In the genomic region with DNA sequence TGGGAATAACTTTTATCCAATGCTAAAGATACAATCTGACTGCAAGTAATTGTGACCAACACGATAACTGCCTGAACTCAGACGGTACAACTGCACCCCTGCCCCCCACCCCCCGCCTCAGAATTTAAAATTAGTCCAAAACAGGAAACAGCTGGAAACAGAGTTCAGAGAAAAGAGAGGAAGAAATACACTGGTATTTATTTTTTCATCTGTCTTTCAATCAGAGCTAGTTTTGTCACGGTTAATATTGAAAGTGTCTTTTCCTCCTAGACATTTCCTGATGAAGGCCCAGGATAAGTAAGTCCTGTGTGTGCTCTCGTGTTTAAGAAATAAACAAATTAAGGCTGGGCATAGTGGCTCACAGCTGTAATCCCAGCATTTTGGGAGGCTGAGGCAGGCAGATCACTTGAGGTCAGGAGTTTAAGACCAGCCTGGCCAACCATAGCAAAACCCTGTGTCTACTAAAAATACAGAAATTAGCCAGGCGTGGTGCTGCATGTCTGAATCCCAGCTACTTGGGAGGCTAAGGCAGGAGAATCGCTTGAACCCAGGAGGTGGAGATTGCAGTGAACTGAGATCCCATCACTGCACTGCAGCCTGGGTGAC, we compare ENCODE assay signal across 1 cellular context.
TF ChIP-seq lines count a peak whose summit lies in the region.

No MANE protein-coding gene starts in this region.

TF ChIP-seq in GM23338, 12 proteins besides CTCF, POLR2A, EP300 and RAD21:
- TF ChIP-seq, protein P1, sequence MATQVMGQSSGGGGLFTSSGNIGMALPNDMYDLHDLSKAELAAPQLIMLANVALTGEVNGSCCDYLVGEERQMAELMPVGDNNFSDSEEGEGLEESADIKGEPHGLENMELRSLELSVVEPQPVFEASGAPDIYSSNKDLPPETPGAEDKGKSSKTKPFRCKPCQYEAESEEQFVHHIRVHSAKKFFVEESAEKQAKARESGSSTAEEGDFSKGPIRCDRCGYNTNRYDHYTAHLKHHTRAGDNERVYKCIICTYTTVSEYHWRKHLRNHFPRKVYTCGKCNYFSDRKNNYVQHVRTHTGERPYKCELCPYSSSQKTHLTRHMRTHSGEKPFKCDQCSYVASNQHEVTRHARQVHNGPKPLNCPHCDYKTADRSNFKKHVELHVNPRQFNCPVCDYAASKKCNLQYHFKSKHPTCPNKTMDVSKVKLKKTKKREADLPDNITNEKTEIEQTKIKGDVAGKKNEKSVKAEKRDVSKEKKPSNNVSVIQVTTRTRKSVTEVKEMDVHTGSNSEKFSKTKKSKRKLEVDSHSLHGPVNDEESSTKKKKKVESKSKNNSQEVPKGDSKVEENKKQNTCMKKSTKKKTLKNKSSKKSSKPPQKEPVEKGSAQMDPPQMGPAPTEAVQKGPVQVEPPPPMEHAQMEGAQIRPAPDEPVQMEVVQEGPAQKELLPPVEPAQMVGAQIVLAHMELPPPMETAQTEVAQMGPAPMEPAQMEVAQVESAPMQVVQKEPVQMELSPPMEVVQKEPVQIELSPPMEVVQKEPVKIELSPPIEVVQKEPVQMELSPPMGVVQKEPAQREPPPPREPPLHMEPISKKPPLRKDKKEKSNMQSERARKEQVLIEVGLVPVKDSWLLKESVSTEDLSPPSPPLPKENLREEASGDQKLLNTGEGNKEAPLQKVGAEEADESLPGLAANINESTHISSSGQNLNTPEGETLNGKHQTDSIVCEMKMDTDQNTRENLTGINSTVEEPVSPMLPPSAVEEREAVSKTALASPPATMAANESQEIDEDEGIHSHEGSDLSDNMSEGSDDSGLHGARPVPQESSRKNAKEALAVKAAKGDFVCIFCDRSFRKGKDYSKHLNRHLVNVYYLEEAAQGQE (IDR thresholded peaks at IDR 0.05; ENCODE audit: unreplicated experiment) = no peak
- TF ChIP-seq CREB1 (CRISPR knock-in tag; IDR thresholded peaks at IDR 0.05; ENCODE audit: low read depth) (no peak), ZNF114 (CRISPR knock-in tag; IDR thresholded peaks at IDR 0.05) (no peak), NANOG (IDR thresholded peaks at IDR 0.05; ENCODE audit: borderline replicate concordance) (no peak), JUNB (IDR thresholded peaks at IDR 0.05; ENCODE audit: unreplicated experiment) (no peak), STAT1 (IDR thresholded peaks at IDR 0.05; ENCODE audit: unreplicated experiment) (no peak), EZH2phosphoT487 (IDR thresholded peaks at IDR 0.05; ENCODE audit: unreplicated experiment) (no peak), POLR2AphosphoS5 (IDR thresholded peaks at IDR 0.05; ENCODE audit: low read depth) (no peak), EZH2 (IDR thresholded peaks at IDR 0.05; ENCODE audit: low read depth, unreplicated experiment) (no peak), ZNF331 (CRISPR knock-in tag; IDR thresholded peaks at IDR 0.05; ENCODE audit: low read depth) (no peak)
- TF ChIP-seq, protein P2, sequence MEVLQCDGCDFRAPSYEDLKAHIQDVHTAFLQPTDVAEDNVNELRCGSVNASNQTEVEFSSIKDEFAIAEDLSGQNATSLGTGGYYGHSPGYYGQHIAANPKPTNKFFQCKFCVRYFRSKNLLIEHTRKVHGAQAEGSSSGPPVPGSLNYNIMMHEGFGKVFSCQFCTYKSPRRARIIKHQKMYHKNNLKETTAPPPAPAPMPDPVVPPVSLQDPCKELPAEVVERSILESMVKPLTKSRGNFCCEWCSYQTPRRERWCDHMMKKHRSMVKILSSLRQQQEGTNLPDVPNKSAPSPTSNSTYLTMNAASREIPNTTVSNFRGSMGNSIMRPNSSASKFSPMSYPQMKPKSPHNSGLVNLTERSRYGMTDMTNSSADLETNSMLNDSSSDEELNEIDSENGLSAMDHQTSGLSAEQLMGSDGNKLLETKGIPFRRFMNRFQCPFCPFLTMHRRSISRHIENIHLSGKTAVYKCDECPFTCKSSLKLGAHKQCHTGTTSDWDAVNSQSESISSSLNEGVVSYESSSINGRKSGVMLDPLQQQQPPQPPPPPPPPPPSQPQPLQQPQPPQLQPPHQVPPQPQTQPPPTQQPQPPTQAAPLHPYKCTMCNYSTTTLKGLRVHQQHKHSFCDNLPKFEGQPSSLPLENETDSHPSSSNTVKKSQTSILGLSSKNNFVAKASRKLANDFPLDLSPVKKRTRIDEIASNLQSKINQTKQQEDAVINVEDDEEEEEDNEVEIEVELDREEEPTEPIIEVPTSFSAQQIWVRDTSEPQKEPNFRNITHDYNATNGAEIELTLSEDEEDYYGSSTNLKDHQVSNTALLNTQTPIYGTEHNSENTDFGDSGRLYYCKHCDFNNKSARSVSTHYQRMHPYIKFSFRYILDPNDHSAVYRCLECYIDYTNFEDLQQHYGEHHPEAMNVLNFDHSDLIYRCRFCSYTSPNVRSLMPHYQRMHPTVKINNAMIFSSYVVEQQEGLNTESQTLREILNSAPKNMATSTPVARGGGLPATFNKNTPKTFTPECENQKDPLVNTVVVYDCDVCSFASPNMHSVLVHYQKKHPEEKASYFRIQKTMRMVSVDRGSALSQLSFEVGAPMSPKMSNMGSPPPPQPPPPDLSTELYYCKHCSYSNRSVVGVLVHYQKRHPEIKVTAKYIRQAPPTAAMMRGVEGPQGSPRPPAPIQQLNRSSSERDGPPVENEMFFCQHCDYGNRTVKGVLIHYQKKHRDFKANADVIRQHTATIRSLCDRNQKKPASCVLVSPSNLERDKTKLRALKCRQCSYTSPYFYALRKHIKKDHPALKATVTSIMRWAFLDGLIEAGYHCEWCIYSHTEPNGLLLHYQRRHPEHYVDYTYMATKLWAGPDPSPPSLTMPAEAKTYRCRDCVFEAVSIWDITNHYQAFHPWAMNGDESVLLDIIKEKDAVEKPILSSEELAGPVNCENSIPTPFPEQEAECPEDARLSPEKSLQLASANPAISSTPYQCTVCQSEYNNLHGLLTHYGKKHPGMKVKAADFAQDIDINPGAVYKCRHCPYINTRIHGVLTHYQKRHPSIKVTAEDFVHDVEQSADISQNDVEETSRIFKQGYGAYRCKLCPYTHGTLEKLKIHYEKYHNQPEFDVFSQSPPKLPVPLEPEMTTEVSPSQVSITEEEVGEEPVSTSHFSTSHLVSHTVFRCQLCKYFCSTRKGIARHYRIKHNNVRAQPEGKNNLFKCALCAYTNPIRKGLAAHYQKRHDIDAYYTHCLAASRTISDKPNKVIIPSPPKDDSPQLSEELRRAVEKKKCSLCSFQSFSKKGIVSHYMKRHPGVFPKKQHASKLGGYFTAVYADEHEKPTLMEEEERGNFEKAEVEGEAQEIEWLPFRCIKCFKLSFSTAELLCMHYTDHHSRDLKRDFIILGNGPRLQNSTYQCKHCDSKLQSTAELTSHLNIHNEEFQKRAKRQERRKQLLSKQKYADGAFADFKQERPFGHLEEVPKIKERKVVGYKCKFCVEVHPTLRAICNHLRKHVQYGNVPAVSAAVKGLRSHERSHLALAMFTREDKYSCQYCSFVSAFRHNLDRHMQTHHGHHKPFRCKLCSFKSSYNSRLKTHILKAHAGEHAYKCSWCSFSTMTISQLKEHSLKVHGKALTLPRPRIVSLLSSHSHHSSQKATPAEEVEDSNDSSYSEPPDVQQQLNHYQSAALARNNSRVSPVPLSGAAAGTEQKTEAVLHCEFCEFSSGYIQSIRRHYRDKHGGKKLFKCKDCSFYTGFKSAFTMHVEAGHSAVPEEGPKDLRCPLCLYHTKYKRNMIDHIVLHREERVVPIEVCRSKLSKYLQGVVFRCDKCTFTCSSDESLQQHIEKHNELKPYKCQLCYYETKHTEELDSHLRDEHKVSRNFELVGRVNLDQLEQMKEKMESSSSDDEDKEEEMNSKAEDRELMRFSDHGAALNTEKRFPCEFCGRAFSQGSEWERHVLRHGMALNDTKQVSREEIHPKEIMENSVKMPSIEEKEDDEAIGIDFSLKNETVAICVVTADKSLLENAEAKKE (CRISPR knock-in tag; IDR thresholded peaks at IDR 0.05) = no peak
